Comparison of ENCODE assay signal across 23 cellular contexts in the genomic region with DNA sequence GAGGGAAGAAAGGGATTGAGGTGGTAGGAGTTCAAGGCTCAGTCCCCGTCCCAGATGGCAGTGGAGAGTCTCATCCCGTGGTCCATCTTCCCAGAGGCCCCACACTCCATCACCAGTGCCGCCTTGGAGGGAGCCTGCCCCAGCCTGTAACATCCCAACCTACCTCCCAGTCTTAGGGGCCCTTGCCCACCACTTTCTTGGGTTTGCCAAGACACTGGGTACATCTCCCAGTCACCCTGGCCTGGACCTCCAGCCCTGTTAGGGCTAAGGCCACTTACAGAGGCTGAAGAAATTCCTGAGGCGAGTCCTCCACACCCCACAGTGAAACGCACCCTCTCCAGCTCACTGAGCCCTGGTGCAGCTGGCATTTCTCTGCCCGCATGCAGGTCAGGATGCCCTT. TPM values are rescaled to one million over a fixed set of nuclear protein-coding genes. Genes with fewer than 3 reads are reported as not detected.
DNase-seq lines count a peak whose midpoint lies in the region; ATAC-seq, FAIRE-seq and TF ChIP-seq lines count a peak whose summit lies in the region.
"Had no signal": no experiment of that assay in that cellular context is flagged by ENCODE, and none has a peak within 500 bp of the region (broad histone marks: within the 10 kb centered on the region; RNA-seq: fewer than 3 reads in every experiment).

No MANE protein-coding gene starts in this region.

- TF ChIP-seq CTCF in H1 (IDR thresholded peaks at IDR 0.05; ENCODE audit: control extremely low read depth in 1 of 3, insufficient read depth in 1 of 3, low read depth in 1 of 3, low read length in 3 of 3) (no peak), tibial artery (IDR thresholded peaks at IDR 0.05) (no peak)

- peaks cover 0 to 36% (median 25%) of the 10 kb centered on the region in 4 experiments; a peak in 6 of 7 replicates for H3K27me3 ChIP-seq in H1 (replicated peaks in 1 of 4; ENCODE audit: control insufficient read depth in 3 of 4, extremely low read depth in 1 of 4, insufficient read depth in 3 of 4, low read length in 3 of 4)
- H3K27me3 ChIP-seq in naive thymus-derived CD4-positive, alpha-beta T cell (ENCODE audit: control insufficient read depth in 2 of 2, insufficient read depth in 2 of 2, low read length in 2 of 2) = peaks cover 0 to 12% of the 10 kb centered on the region in 2 donors
- H3K27me3 ChIP-seq in tibial artery = no peaks in the 10 kb centered on the region
- H3K27me3 ChIP-seq in GM23248 (replicated peaks; ENCODE audit: insufficient read depth) = no peaks in the 10 kb centered on the region

- H3K79me1 ChIP-seq in H1 (ENCODE audit: low read depth, low read length) = no peaks in the 10 kb centered on the region

- peaks cover 5% of the 10 kb centered on the region; the same call in 1 of the 2 replicates for H3F3A ChIP-seq in GM23248 (ENCODE audit: insufficient read depth)

- H3K4me3 ChIP-seq in H1 (ENCODE audit: extremely low read depth in 1 of 4, insufficient read depth in 2 of 4, low read depth in 3 of 4, low read length in 4 of 4) (no peak overlapping the region), tibial artery (no peak overlapping the region), GM23248 (no peak overlapping the region)
- no peak overlapping the region for H3K4me3 ChIP-seq in naive thymus-derived CD4-positive, alpha-beta T cell (ENCODE audit: low read length)
- H3K4me3 ChIP-seq: suprapubic skin had no signal

- no peak overlapping the region for H2AFZ ChIP-seq in H1 (ENCODE audit: low read length)
- no peak overlapping the region for H2AFZ ChIP-seq in GM23248
- H2AFZ ChIP-seq: parathyroid adenoma had no signal

- TF ChIP-seq POLR2A in H1 (IDR thresholded peaks at IDR 0.05; ENCODE audit: control extremely low read depth in 1 of 2, low read depth in 2 of 2, low read length in 2 of 2) = 0 out of 3 replicates have a peak, but pooled peaks of 1 of the 2 experiments have one; percentile 27

- H4K8ac ChIP-seq in H1 (ENCODE audit: extremely low read depth, insufficient read depth, low read length) = no peak overlapping the region

- POLR2A ChIA-PET in H1 (lab: Charles Lee; ENCODE audit: partially characterized antibody) = interaction anchor here (0.8 to 6.9 kb wide), 5 partner anchors 37 to 206 kb away, joined by 3 to 77 read pairs (median 4); partner anchors contain the start of gene SRSF4
- POLR2A ChIA-PET in naive thymus-derived CD4-positive, alpha-beta T cell (lab: Charles Lee) = interaction anchor here (0.9 kb wide), 1 partner anchor 61 kb away, joined by 3 read pairs; the partner anchor contains the start of gene SRSF4

- CTCF ChIA-PET in H1 (lab: Charles Lee; ENCODE audit: partially characterized antibody) = interaction anchor here (0.6 to 3.6 kb wide), 23 partner anchors 11 to 244 kb away, joined by 3 to 20 read pairs (median 5); no protein-coding TSS in a partner anchor
- CTCF ChIA-PET in naive thymus-derived CD4-positive, alpha-beta T cell (lab: Charles Lee) = no interaction called here

- H3K18ac ChIP-seq in H1 (ENCODE audit: extremely low read depth, low read length) = no peak overlapping the region

- no peak for TF ChIP-seq EP300 in H1 (IDR thresholded peaks at IDR 0.05; ENCODE audit: borderline replicate concordance in 1 of 2, low read depth in 2 of 2, low read length in 2 of 2)

- H2BK5ac ChIP-seq in H1 (ENCODE audit: low read depth, low read length) = no peak overlapping the region

- peaks cover 0 to 13% (median 5%) of the 10 kb centered on the region in 4 experiments; a peak in 6 of 7 replicates for H3K4me1 ChIP-seq in H1 (replicated peaks in 1 of 4; ENCODE audit: control insufficient read depth in 3 of 4, insufficient read depth in 4 of 4, low read length in 3 of 4)
- H3K4me1 ChIP-seq in naive thymus-derived CD4-positive, alpha-beta T cell (ENCODE audit: control insufficient read depth in 2 of 2, insufficient read depth in 2 of 2, low read length in 2 of 2) = peaks cover 6 to 11% of the 10 kb centered on the region in 2 donors
- peaks cover 0 to 47% (median 29%) of the 10 kb centered on the region in 4 donors for H3K4me1 ChIP-seq in tibial artery
- H3K4me1 ChIP-seq in GM23248 (ENCODE audit: insufficient read depth) = no peaks in the 10 kb centered on the region
- H3K4me1 ChIP-seq: parathyroid adenoma had no signal

- H3K23me2 ChIP-seq in H1 (ENCODE audit: low read depth, low read length) = peaks cover 30% of the 10 kb centered on the region; the same call in 1 of the 2 replicates

- intact Hi-C loops in naive thymus-derived CD4-positive, alpha-beta T cell (cut with micrococcal nuclease) = loop anchor here in 1 of 2 donors (2.0 to 5.0 kb wide), 2 partner anchors 62 to 82 kb away; partner anchors contain the start of gene SRSF4
- intact Hi-C loops in tibial artery (cut with DNase I; ENCODE audit: low total_unique reads) = loop anchor here (5.0 kb wide), 2 partner anchors 62 to 233 kb away; partner anchors contain the start of gene SRSF4

- no peak for ATAC-seq in naive thymus-derived CD4-positive, alpha-beta T cell
- ATAC-seq in GM21447 (IDR thresholded peaks at IDR 0.05; ENCODE audit: unreplicated experiment) = no peak

- H3K36me3 ChIP-seq in H1 (ENCODE audit: control insufficient read depth in 2 of 4, insufficient read depth in 4 of 4, low read length in 3 of 4) = peaks cover 2 to 5% (median 4%) of the 10 kb centered on the region in 4 experiments; a peak in 6 of 8 replicates
- H3K36me3 ChIP-seq in naive thymus-derived CD4-positive, alpha-beta T cell (ENCODE audit: control insufficient read depth in 2 of 3, insufficient read depth in 3 of 3, low read length in 3 of 3) = peaks cover 10 to 37% (median 10%) of the 10 kb centered on the region in 3 experiments
- H3K36me3 ChIP-seq in tibial artery = peaks cover 0 to 17% (median 0%) of the 10 kb centered on the region in 3 donors
- peaks cover 3% of the 10 kb centered on the region; the same call in 1 of the 2 replicates for H3K36me3 ChIP-seq in GM23248 (ENCODE audit: low read depth)

- no peaks in the 10 kb centered on the region for H3K9me3 Mint-ChIP-seq in IgD-negative memory B cell
- peaks cover 0 to 4% (median 0%) of the 10 kb centered on the region in 11 donors for H3K9me3 Mint-ChIP-seq in naive thymus-derived CD4-positive, alpha-beta T cell
- H3K9me3 Mint-ChIP-seq in activated naive CD8-positive, alpha-beta T cell treated with anti-CD3 and anti-CD28 coated beads for 36 hours = no peaks in the 10 kb centered on the region
- H3K9me3 Mint-ChIP-seq: natural killer cell had no signal

- WGBS in H1 (ENCODE audit: extremely low coverage in 1 of 2, insufficient coverage in 1 of 2, insufficient read length in 1 of 2, insufficient replicate concordance in 2 of 2, low coverage in 1 of 2, low lambda C conversion rate in 2 of 2, missing lambda C conversion rate in 1 of 2), 2 experiments = 89% methylated on average over 6 of the region's 6 CpGs; no CpG with 5 or more reads in 1 of the 2 experiments
- whole genome bisulfite sequencing in GM23248 (ENCODE audit: low coverage in 1 of 2, low lambda C conversion rate in 2 of 2, missing lambda C conversion rate in 2 of 2), 2 experiments = 89 to 90% methylated on average over 6 of the region's 6 CpGs

- no peak overlapping the region for H3K9ac ChIP-seq in H1 (replicated peaks in 1 of 4; ENCODE audit: extremely low read depth in 1 of 4, low read depth in 3 of 4, low read length in 3 of 4)
- H3K9ac ChIP-seq in GM23248 = no peak overlapping the region
- H3K9ac ChIP-seq: parathyroid adenoma had no signal

- no peak overlapping the region for H3K23ac ChIP-seq in H1 (ENCODE audit: insufficient read length)

- peak overlapping the region in 2 of 4 donors; percentile 21 to 71 for H3K4me3 Mint-ChIP-seq in IgD-negative memory B cell
- peak overlapping the region in 8 of 10 donors; percentile 16 to 84 (median 32) for H3K4me3 Mint-ChIP-seq in naive thymus-derived CD4-positive, alpha-beta T cell
- no peak overlapping the region for H3K4me3 Mint-ChIP-seq in activated naive CD8-positive, alpha-beta T cell treated with anti-CD3 and anti-CD28 coated beads for 36 hours

- in situ Hi-C loops in GM23248 (cut with MboI) = no loop called here

- H3K4ac ChIP-seq in H1 (replicated peaks; ENCODE audit: insufficient read length, low read depth, low read length) = no peak overlapping the region

- H2BK20ac ChIP-seq in H1 (ENCODE audit: low read length) = no peak overlapping the region

- peaks cover 8% of the 10 kb centered on the region for H3K27me3 Mint-ChIP-seq in IgD-negative memory B cell
- peaks cover 1 to 24% (median 4%) of the 10 kb centered on the region in 5 donors for H3K27me3 Mint-ChIP-seq in naive thymus-derived CD4-positive, alpha-beta T cell
- peaks cover 16% of the 10 kb centered on the region for H3K27me3 Mint-ChIP-seq in activated naive CD8-positive, alpha-beta T cell treated with anti-CD3 and anti-CD28 coated beads for 36 hours

- H2AK5ac ChIP-seq in H1 (ENCODE audit: low read depth, low read length) = no peak overlapping the region

- H4K91ac ChIP-seq in H1 (replicated peaks; ENCODE audit: insufficient read length, low read length) = no peak overlapping the region

- H3K14ac ChIP-seq in H1 (ENCODE audit: insufficient read length) = no peak overlapping the region

- no peak overlapping the region for H2BK12ac ChIP-seq in H1 (ENCODE audit: low read depth, low read length)

- peaks cover 2% of the 10 kb centered on the region for H3K36me3 Mint-ChIP-seq in IgD-negative memory B cell
- H3K36me3 Mint-ChIP-seq in naive thymus-derived CD4-positive, alpha-beta T cell = peaks cover 11 to 26% (median 17%) of the 10 kb centered on the region in 5 donors
- peaks cover 11% of the 10 kb centered on the region for H3K36me3 Mint-ChIP-seq in activated naive CD8-positive, alpha-beta T cell treated with anti-CD3 and anti-CD28 coated beads for 36 hours

- H2BK15ac ChIP-seq in H1 (ENCODE audit: low read length) = no peak overlapping the region

- H3K9me3 ChIP-seq in H1 (ENCODE audit: insufficient read depth in 2 of 2, low read depth in 1 of 2, low read length in 1 of 2) = no peaks in the 10 kb centered on the region
- H3K9me3 ChIP-seq in naive thymus-derived CD4-positive, alpha-beta T cell (ENCODE audit: control insufficient read depth in 2 of 3, low read length in 3 of 3) = no peaks in the 10 kb centered on the region
- H3K9me3 ChIP-seq in tibial artery = no peaks in the 10 kb centered on the region
- H3K9me3 ChIP-seq in GM23248 (ENCODE audit: low read depth) = no peaks in the 10 kb centered on the region
- H3K9me3 ChIP-seq: suprapubic skin had no signal

- H3K27ac ChIP-seq in H1 (ENCODE audit: low read depth, low read length) = no peak overlapping the region
- no peak overlapping the region for H3K27ac ChIP-seq in naive thymus-derived CD4-positive, alpha-beta T cell (ENCODE audit: low read depth, low read length)
- peak overlapping the region; percentile 96 to 100 for H3K27ac ChIP-seq in tibial artery
- no peak overlapping the region for H3K27ac ChIP-seq in GM23248
- H3K27ac ChIP-seq: parathyroid adenoma, suprapubic skin, VCaP had no signal

- no peak for FAIRE-seq in H1 (lab: Jason Lieb, UNC)
- FAIRE-seq: colon, RCC 7860 had no signal

- no peak for TF ChIP-seq RAD21 in H1 (IDR thresholded peaks at IDR 0.05 in 1 of 2, conservative IDR thresholded peaks at IDR 0.05 in 1 of 2; ENCODE audit: low read depth in 2 of 2, low read length in 2 of 2)

- DNase-seq in H1 (ENCODE audit: low read depth in 1 of 2, low spot score in 2 of 2) = no peak
- no peak for DNase-seq in naive thymus-derived CD4-positive, alpha-beta T cell
- no peak for DNase-seq in tibial artery
- no peak for DNase-seq in GM23248
- DNase-seq in activated gamma-delta T cell treated with Interleukin-2 at 50 U/mL for 16 hours = no peak
- no peak for DNase-seq in activated naive CD8-positive, alpha-beta T cell treated with anti-CD3 and anti-CD28 coated beads for 36 hours
- DNase-seq: activated CD4-positive, alpha-beta T cell treated with anti-CD3 and anti-CD28 coated beads, Interleukin-2, amount 50 U/mL, for 1 hour; GF-D8; mammary epithelial cell; MM.1S; natural killer cell; NCI-H1436; NCI-H2107; NCI-H510A had no signal

- no peaks in the 10 kb centered on the region for H3K9me2 ChIP-seq in GM23248 (ENCODE audit: insufficient read depth)

- H3K56ac ChIP-seq in H1 (replicated peaks; ENCODE audit: insufficient read length, low read depth, low read length) = no peak overlapping the region

- H3K27ac Mint-ChIP-seq in IgD-negative memory B cell = peak overlapping the region in 2 of 3 donors; percentile 73 to 83
- H3K27ac Mint-ChIP-seq in naive thymus-derived CD4-positive, alpha-beta T cell = peak overlapping the region in 3 of 9 donors; percentile 24 to 45 (median 25)
- H3K27ac Mint-ChIP-seq in activated naive CD8-positive, alpha-beta T cell treated with anti-CD3 and anti-CD28 coated beads for 36 hours = no peak overlapping the region
- H3K27ac Mint-ChIP-seq: natural killer cell had no signal

- H3K4me1 Mint-ChIP-seq in IgD-negative memory B cell = peaks cover 0 to under 1% (median 0%) of the 10 kb centered on the region in 3 donors
- H3K4me1 Mint-ChIP-seq in naive thymus-derived CD4-positive, alpha-beta T cell = peaks cover under 1 to 8% (median 3%) of the 10 kb centered on the region in 7 donors
- H3K4me1 Mint-ChIP-seq in activated naive CD8-positive, alpha-beta T cell treated with anti-CD3 and anti-CD28 coated beads for 36 hours = peaks cover 2% of the 10 kb centered on the region

- peaks cover 0 to 4% of the 10 kb centered on the region in 2 experiments for H4K20me1 ChIP-seq in H1 (replicated peaks in 1 of 2; ENCODE audit: control insufficient read depth in 1 of 2, insufficient read depth in 2 of 2, low read length in 2 of 2)
- no peaks in the 10 kb centered on the region for H4K20me1 ChIP-seq in GM23248 (ENCODE audit: insufficient read depth)

- H3K4me2 ChIP-seq in H1 (ENCODE audit: insufficient read depth in 1 of 2, low read depth in 2 of 2, low read length in 2 of 2) (peak overlapping the region in 1 of 2 experiments; percentile 91; a peak in 1 of 4 replicates), GM23248 (ENCODE audit: unreplicated experiment) (no peak overlapping the region)

- no peaks in the 10 kb centered on the region; a peak in 1 of 4 replicates for H3K79me2 ChIP-seq in H1 (ENCODE audit: control insufficient read depth in 1 of 2, insufficient read depth in 2 of 2, low read length in 2 of 2)
- 0 out of 2 replicates have a peak, but pooled peaks cover 7% of the 10 kb centered on the region for H3K79me2 ChIP-seq in GM23248 (ENCODE audit: insufficient read depth)
- H3K79me2 ChIP-seq: parathyroid adenoma had no signal

- H2BK120ac ChIP-seq in H1 (replicated peaks; ENCODE audit: low read depth, low read length) = no peak overlapping the region

- H4K5ac ChIP-seq in H1 (ENCODE audit: insufficient read length, low read depth, low read length) = no peak overlapping the region

RNA-seq across cellular contexts. Expression of gene TMEM200B, which starts 3.3 kb away (rescaled TPM):
- polyA plus RNA-seq in IgD-negative memory B cell (0.33 TPM), H1 (2011; rRNA removed) (4.8 and 4.9 TPM in 2 replicates), GM23248 (2016; fragmentation: Nextera tagmentation; extraction: Ambion mirVana) (5.1 and 6.3 TPM in 2 replicates)
- total RNA-seq in H1 (2021; fragmentation: NEBNext Ultra II Directional; extraction: Animal tissue kit (Norgen Biotek cat#: 25700)) = 11.0 and 11.3 TPM in 2 replicates
- polyA plus RNA-seq in H1 (2011; cell fraction: cytosol; rRNA removed) = 5.8 TPM
- polyA plus RNA-seq in H1 (2011; cell fraction: nucleus; rRNA removed) = 11.1 TPM
- 9.4 to 10.9 TPM (median 10.4 TPM) in 4 replicates for polyA plus RNA-seq in H1 (2012, experiment 1 of 2)
- 11.7 TPM for polyA plus RNA-seq in H1 (2012, experiment 2 of 2)
- 15.6 TPM for polyA plus RNA-seq in H1 (2013, experiment 1 of 2)
- polyA plus RNA-seq in H1 (2013, experiment 2 of 2) = 16.9 TPM
- 5.0 and 5.5 TPM in 2 replicates for polyA minus RNA-seq in H1 (2011; rRNA and poly(A)+ RNA removed)
- 4.2 TPM for polyA minus RNA-seq in H1 (2011; cell fraction: cytosol; rRNA and poly(A)+ RNA removed)
- 5.9 TPM for polyA minus RNA-seq in H1 (2011; cell fraction: nucleus; rRNA and poly(A)+ RNA removed)
- total RNA-seq in naive thymus-derived CD4-positive, alpha-beta T cell = not detected
- polyA plus RNA-seq in naive thymus-derived CD4-positive, alpha-beta T cell = not detected
- 20.4 TPM in 2 replicates for total RNA-seq in GM23248 (2014; rRNA removed; shearing (Covaris generic))
- total RNA-seq in activated naive CD8-positive, alpha-beta T cell treated with anti-CD3 and anti-CD28 coated beads for 36 hours = under 1 TPM; 0.90 to 0.99 TPM
- total RNA-seq: natural killer cell; SK-MEL-5; T-helper 2 cell treated with Interferon-gamma antibody and Interleukin-4, amounts not matched to agents 100 ng/mL and 5 ng/mL, for 36 hours had no signal

Comparison
In these comparisons a context has a peak if more than half of its experiments do, and no peak if none do; other contexts are left out.
1. H3K27ac ChIP-seq: peak in tibial artery (2 of 2); none in H1 (single experiment), naive thymus-derived CD4-positive, alpha-beta T cell (single experiment) and GM23248 (single experiment).